8 cellular contexts compared by ENCODE assay signal in genomic region chr15:20356444-20357138, GRCh38.
DNase-seq lines count a peak whose midpoint lies in the region; ATAC-seq and TF ChIP-seq lines count a peak whose summit lies in the region.

No MANE protein-coding gene starts in this region.

- TF ChIP-seq CTCF in epithelial cell of proximal tubule (conservative IDR thresholded peaks at IDR 0.05; ENCODE audit: low read depth, low read length) (peak; percentile 97), neural crest cell (conservative IDR thresholded peaks at IDR 0.05) (peak; percentile 70), upper lobe of left lung (IDR thresholded peaks at IDR 0.05) (peak; percentile 50 to 92 (median 86))

- WGBS in upper lobe of left lung, 2 donors: 62 to 71% methylated on average over 13 to 27 of the region's 27 CpGs

- TF ChIP-seq EP300 in upper lobe of left lung (IDR thresholded peaks at IDR 0.05): no peak

- TF ChIP-seq POLR2A in upper lobe of left lung (IDR thresholded peaks at IDR 0.05): no peak

- H3K27ac ChIP-seq in upper lobe of left lung: no peak overlapping the region

- H3K4me3 ChIP-seq in epithelial cell of proximal tubule (ENCODE audit: low read depth, low read length): no peak overlapping the region
- H3K4me3 ChIP-seq in upper lobe of left lung: no peak overlapping the region

- H3K27ac Mint-ChIP-seq in activated CD4-positive, alpha-beta memory T cell treated with anti-CD3 and anti-CD28 coated beads for 36 hours: no peak overlapping the region
- no peak overlapping the region for H3K27ac Mint-ChIP-seq in neural crest cell (ENCODE audit: unreplicated experiment)

- H3K4me1 Mint-ChIP-seq in activated CD4-positive, alpha-beta memory T cell treated with anti-CD3 and anti-CD28 coated beads for 36 hours (ENCODE audit: low read depth): peaks cover 4% of the 10 kb centered on the region
- H3K4me1 Mint-ChIP-seq in neural crest cell: no peaks in the 10 kb centered on the region

- H3K36me3 ChIP-seq in upper lobe of left lung: no peaks in the 10 kb centered on the region

- H3K9me3 Mint-ChIP-seq in activated CD4-positive, alpha-beta memory T cell treated with anti-CD3 and anti-CD28 coated beads for 36 hours: no peaks in the 10 kb centered on the region
- peaks cover 11% of the 10 kb centered on the region for H3K9me3 Mint-ChIP-seq in neural crest cell

- DNase-seq in HK-2 (ENCODE audit: unreplicated experiment) (peak; percentile 68), epithelial cell of proximal tubule (ENCODE audit: low read depth) (no peak), neural crest cell (ENCODE audit: low read depth, low spot score) (no peak), upper lobe of left lung (peak; percentile 61 to 90), NK-92 (lab: John Stamatoyannopoulos, UW; ENCODE audit: unreplicated experiment) (no peak), amygdala (lab: John Stamatoyannopoulos, UW) (no peak)
- DNase-seq in activated CD4-positive, alpha-beta memory T cell treated with anti-CD3 and anti-CD28 coated beads for 36 hours: peak; percentile 83

- no peaks in the 10 kb centered on the region for H3K36me3 Mint-ChIP-seq in activated CD4-positive, alpha-beta memory T cell treated with anti-CD3 and anti-CD28 coated beads for 36 hours
- peaks cover 13% of the 10 kb centered on the region for H3K36me3 Mint-ChIP-seq in neural crest cell (ENCODE audit: low read depth)

- intact Hi-C loops in activated CD4-positive, alpha-beta memory T cell treated with anti-CD3 and anti-CD28 coated beads for 36 hours (cut with micrococcal nuclease): no loop called here

- POLR2A ChIA-PET in activated CD4-positive, alpha-beta memory T cell treated with anti-CD3 and anti-CD28 coated beads for 36 hours (lab: Charles Lee): no interaction called here

- no peaks in the 10 kb centered on the region for H3K27me3 ChIP-seq in upper lobe of left lung

- H3K9me3 ChIP-seq in upper lobe of left lung: no peaks in the 10 kb centered on the region

- H3K4me3 Mint-ChIP-seq in activated CD4-positive, alpha-beta memory T cell treated with anti-CD3 and anti-CD28 coated beads for 36 hours: no peak overlapping the region
- no peak overlapping the region for H3K4me3 Mint-ChIP-seq in neural crest cell

- CTCF ChIA-PET in activated CD4-positive, alpha-beta memory T cell treated with anti-CD3 and anti-CD28 coated beads for 36 hours (lab: Charles Lee): interaction anchor here (0.7 to 4.1 kb wide), 11 partner anchors 8 to 1908 kb away, joined by 3 to 92 read pairs (median 6); no protein-coding TSS in a partner anchor

- ATAC-seq in GM18858 (IDR thresholded peaks at IDR 0.05; ENCODE audit: unreplicated experiment) (peak; percentile 63), upper lobe of left lung (ENCODE audit: low FRiP score in 2 of 2) (peak; percentile 1 to 53)

- peaks cover 0 to 5% (median 4%) of the 10 kb centered on the region in 4 donors for H3K4me1 ChIP-seq in upper lobe of left lung

- no peaks in the 10 kb centered on the region for H3K27me3 Mint-ChIP-seq in activated CD4-positive, alpha-beta memory T cell treated with anti-CD3 and anti-CD28 coated beads for 36 hours
- H3K27me3 Mint-ChIP-seq in neural crest cell (ENCODE audit: low read depth): no peaks in the 10 kb centered on the region

Comparison
In these comparisons a context has a peak if more than half of its experiments do, and no peak if none do; other contexts are left out.
1. DNase-seq: peak in HK-2 (single experiment), activated CD4-positive, alpha-beta memory T cell treated with anti-CD3 and anti-CD28 coated beads for 36 hours (single experiment) and upper lobe of left lung (2 of 2); none in epithelial cell of proximal tubule (single experiment), neural crest cell (single experiment), NK-92 (single experiment) and amygdala (0 of 56).
2. Peak in every context shown above with its lines, with median percentiles within 50 percentile points of each other: CTCF ChIP-seq.